ENCODE assay signal across 1 cellular context in the genomic region with DNA sequence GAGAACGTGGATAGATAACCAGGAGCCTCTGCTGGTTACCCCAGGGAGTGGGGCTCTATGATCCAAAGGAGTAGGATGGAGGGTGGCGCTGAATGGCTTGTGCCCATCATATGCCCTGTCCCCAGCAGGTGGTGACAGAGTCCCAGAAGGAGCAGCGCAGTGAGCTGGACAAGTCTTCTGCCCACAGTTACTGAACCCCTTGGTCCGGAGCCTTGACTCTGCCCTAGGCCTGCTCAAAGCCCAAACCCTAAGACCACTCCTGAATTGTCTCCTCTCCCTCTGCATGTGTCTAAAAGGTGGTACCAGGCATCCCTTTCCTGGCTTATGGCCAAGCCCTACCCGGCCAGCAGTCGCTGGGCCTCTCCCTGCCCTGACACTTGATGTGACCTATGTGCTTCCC.
TF ChIP-seq lines count a peak whose summit lies in the region.

No MANE protein-coding gene starts in this region.

TF ChIP-seq in GM12878, 131 proteins besides CTCF, POLR2A, EP300 and RAD21:
- TF ChIP-seq, protein P1, sequence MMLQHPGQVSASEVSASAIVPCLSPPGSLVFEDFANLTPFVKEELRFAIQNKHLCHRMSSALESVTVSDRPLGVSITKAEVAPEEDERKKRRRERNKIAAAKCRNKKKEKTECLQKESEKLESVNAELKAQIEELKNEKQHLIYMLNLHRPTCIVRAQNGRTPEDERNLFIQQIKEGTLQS (IDR thresholded peaks at IDR 0.05; ENCODE audit: borderline replicate concordance, extremely low read depth, low read depth, low read length), result no peak
- TF ChIP-seq PAX5 (IDR thresholded peaks at IDR 0.05; ENCODE audit: borderline replicate concordance, low read depth, low read length), result no peak
- TF ChIP-seq HCFC1 (IDR thresholded peaks at IDR 0.05; ENCODE audit: low read length), result no peak
- no peak for TF ChIP-seq SRF (IDR thresholded peaks at IDR 0.05; ENCODE audit: low read depth in 2 of 2, low read length in 2 of 2)
- TF ChIP-seq, protein P2, sequence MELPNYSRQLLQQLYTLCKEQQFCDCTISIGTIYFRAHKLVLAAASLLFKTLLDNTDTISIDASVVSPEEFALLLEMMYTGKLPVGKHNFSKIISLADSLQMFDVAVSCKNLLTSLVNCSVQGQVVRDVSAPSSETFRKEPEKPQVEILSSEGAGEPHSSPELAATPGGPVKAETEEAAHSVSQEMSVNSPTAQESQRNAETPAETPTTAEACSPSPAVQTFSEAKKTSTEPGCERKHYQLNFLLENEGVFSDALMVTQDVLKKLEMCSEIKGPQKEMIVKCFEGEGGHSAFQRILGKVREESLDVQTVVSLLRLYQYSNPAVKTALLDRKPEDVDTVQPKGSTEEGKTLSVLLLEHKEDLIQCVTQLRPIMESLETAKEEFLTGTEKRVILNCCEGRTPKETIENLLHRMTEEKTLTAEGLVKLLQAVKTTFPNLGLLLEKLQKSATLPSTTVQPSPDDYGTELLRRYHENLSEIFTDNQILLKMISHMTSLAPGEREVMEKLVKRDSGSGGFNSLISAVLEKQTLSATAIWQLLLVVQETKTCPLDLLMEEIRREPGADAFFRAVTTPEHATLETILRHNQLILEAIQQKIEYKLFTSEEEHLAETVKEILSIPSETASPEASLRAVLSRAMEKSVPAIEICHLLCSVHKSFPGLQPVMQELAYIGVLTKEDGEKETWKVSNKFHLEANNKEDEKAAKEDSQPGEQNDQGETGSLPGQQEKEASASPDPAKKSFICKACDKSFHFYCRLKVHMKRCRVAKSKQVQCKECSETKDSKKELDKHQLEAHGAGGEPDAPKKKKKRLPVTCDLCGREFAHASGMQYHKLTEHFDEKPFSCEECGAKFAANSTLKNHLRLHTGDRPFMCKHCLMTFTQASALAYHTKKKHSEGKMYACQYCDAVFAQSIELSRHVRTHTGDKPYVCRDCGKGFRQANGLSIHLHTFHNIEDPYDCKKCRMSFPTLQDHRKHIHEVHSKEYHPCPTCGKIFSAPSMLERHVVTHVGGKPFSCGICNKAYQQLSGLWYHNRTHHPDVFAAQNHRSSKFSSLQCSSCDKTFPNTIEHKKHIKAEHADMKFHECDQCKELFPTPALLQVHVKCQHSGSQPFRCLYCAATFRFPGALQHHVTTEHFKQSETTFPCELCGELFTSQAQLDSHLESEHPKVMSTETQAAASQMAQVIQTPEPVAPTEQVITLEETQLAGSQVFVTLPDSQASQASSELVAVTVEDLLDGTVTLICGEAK (IDR thresholded peaks at IDR 0.05; ENCODE audit: borderline replicate concordance), result no peak
- no peak for TF ChIP-seq RELA (IDR thresholded peaks at IDR 0.05; ENCODE audit: borderline replicate concordance, partially characterized antibody)
- TF ChIP-seq HDAC2 (IDR thresholded peaks at IDR 0.05), result no peak
- no peak for TF ChIP-seq ZSCAN29 (IDR thresholded peaks at IDR 0.05)
- no peak for TF ChIP-seq MXI1 (IDR thresholded peaks at IDR 0.05; ENCODE audit: low read depth, low read length)
- TF ChIP-seq, protein P3, sequence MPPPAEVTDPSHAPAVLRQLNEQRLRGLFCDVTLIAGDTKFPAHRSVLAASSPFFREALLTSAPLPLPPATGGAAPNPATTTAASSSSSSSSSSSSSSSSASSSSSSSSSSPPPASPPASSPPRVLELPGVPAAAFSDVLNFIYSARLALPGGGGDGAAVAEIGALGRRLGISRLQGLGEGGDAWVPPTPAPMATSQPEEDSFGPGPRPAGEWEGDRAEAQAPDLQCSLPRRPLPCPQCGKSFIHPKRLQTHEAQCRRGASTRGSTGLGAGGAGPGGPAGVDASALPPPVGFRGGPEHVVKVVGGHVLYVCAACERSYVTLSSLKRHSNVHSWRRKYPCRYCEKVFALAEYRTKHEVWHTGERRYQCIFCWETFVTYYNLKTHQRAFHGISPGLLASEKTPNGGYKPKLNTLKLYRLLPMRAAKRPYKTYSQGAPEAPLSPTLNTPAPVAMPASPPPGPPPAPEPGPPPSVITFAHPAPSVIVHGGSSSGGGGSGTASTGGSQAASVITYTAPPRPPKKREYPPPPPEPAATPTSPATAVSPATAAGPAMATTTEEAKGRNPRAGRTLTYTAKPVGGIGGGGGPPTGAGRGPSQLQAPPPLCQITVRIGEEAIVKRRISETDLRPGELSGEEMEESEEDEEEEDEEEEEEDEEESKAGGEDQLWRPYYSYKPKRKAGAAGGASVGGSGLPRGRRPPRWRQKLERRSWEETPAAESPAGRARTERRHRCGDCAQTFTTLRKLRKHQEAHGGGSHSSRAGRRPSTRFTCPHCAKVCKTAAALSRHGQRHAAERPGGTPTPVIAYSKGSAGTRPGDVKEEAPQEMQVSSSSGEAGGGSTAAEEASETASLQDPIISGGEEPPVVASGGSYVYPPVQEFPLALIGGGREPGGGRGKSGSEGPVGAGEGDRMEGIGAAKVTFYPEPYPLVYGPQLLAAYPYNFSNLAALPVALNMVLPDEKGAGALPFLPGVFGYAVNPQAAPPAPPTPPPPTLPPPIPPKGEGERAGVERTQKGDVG (CRISPR knock-in tag; IDR thresholded peaks at IDR 0.05), result no peak
- no peak for TF ChIP-seq RFX5 (IDR thresholded peaks at IDR 0.05; ENCODE audit: low read depth, low read length)
- no peak for TF ChIP-seq SP1 (IDR thresholded peaks at IDR 0.05; ENCODE audit: low read depth, low read length)
- TF ChIP-seq HDAC6 (IDR thresholded peaks at IDR 0.05; ENCODE audit: unreplicated experiment), result no peak
- TF ChIP-seq SIN3A (IDR thresholded peaks at IDR 0.05; ENCODE audit: low read depth, low read length), result no peak
- TF ChIP-seq STAT3 (IDR thresholded peaks at IDR 0.05; ENCODE audit: low read depth, low read length), result no peak
- no peak for TF ChIP-seq NFXL1 (IDR thresholded peaks at IDR 0.05; ENCODE audit: borderline replicate concordance)
